ENCODE assay signal across 8 cellular contexts in the genomic region with DNA sequence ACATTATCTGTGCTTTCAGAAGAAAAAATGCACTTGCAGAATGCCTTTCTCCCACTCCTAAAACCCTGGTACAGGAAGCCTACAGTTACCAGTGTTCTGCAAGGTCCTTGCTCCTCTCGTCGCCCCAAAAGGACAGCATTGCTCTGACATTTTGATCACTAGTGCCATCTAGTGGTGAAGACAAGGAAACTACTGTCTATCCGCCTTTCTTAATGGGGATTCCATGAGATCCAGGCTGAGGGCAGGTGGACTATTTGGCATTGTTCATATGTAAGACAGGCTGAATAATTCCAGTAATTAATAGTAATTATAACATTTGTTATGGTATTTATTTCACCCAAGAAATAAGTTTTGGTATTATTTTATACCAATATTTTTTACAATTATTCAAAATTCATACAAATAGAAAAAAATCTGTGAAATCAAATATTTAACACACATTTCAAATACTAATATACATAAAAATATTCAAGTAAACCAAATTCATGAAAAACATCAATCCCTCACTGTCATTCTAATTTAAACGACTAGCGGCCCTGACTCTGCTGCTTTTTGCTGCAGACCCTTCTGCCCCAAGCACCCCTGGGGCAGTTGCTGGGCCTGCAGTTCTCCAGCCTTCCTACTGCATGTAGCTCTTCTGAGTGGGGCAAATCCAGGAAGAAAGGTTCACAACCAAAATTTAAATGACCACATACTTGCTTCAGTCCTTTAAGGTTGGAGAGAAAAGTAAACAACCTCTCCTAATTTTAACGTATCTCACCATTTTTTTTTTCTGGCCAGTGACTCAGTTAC. TPM values are rescaled to one million over a fixed set of nuclear protein-coding genes. Genes with fewer than 3 reads are reported as not detected.
DNase-seq lines count a peak whose midpoint lies in the region; ATAC-seq lines count a peak whose summit lies in the region.

No MANE protein-coding gene starts in this region.

- ATAC-seq in GM19025 (IDR thresholded peaks at IDR 0.05; ENCODE audit: low read depth, unreplicated experiment) (peak; percentile 96), HG03095 (IDR thresholded peaks at IDR 0.05; ENCODE audit: unreplicated experiment) (peak; percentile 95), T-cell (replicated peaks in 1 of 4) (peak; percentile 81 to 87 (median 84)), left lobe of liver (peak; percentile 99)

- peaks cover 0 to 9% (median 6%) of the 10 kb centered on the region in 3 donors for H3K4me1 Mint-ChIP-seq in T-cell

- H3K36me3 Mint-ChIP-seq in T-cell = peaks cover 40% of the 10 kb centered on the region

- H3K27ac Mint-ChIP-seq in T-cell = no peak overlapping the region

- CTCF ChIA-PET in T-cell (lab: Charles Lee) = interaction anchor here (0.7 to 2.4 kb wide), 13 partner anchors 9 to 807 kb away, joined by 3 to 14 read pairs (median 5); a partner anchor contains a TSS

- no peak overlapping the region for H3K4me3 Mint-ChIP-seq in T-cell

- DNase-seq in COLO668 (lab: John Stamatoyannopoulos, UW; ENCODE audit: unreplicated experiment) (peak; percentile 28), NCI-H187 treated with DMSO at 0.1 percent for 48 hours (lab: John Stamatoyannopoulos, UW) (peak; percentile 6), T-cell (peak in 26 of 34 experiments; percentile 1 to 37 (median 14)), cerebellar nuclear complex (lab: John Stamatoyannopoulos, UW) (peak; percentile 10 to 67), left lobe of liver (ENCODE audit: low spot score) (no peak), superior temporal gyrus (ENCODE audit: extremely low spot score) (peak; percentile 91)

- no peaks in the 10 kb centered on the region for H3K27me3 Mint-ChIP-seq in T-cell

- no peaks in the 10 kb centered on the region for H3K9me3 Mint-ChIP-seq in T-cell

- POLR2A ChIA-PET in T-cell (lab: Charles Lee) = no interaction called here

RNA-seq across cellular contexts. Expression of a gene that starts 19.0 kb away (rescaled TPM):
- total RNA-seq in T-cell = 10 to 100 TPM; 31.7 to 46.9 (median 46.2) TPM
- 15.2 TPM for total RNA-seq in left lobe of liver

RNA-seq across cellular contexts. Expression of a gene that starts 19.1 kb away (rescaled TPM):
- total RNA-seq in T-cell = 10 to 100 TPM in 4 of 5 donors, 1 to 10 TPM in 1; 10.0 to 17.0 (median 11.5) TPM
- 1.9 TPM for total RNA-seq in left lobe of liver
